ENCODE assay signal across 8 cellular contexts in the genomic region with DNA sequence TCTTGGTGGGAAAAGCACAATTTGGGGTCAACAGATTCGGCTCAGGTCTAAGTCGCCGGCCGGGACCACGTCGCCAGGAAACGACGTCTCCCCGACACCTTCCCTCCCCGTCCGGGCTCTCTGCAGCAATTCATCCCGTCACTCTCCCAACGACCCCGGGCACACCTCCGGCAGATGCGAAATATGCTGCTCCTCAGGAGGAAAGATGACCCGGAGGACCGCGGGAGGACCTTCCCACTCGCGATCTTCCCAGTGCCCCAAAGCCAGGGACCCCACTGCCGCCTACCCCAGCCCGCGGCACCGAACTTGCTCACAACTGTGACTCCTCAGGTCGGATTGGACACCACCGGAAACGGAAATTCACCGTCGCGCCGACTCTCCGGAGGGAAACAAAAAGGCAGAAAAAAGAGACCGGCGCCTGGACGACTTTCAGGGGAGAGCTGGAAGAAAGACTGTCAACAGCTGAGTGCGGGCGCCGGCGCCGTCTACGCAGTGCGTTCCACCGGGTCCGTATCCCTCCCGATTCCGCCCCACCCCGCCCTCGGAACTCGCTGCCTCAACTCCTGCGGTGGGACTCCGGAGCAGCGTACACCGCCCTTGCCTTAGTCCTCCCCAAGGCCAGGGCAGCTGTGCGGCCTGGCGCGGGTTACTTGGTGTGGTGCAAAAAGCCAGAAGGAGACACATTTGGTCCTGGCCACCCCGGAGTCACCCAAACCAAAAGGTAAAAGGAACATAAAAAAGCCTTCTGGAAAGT. TPM values are rescaled to one million over a fixed set of nuclear protein-coding genes. Genes with fewer than 3 reads are reported as not detected.
A peak's percentile ranks its signal among the peaks of the same experiment; 100 is the strongest.
DNase-seq lines count a peak whose midpoint lies in the region; ATAC-seq and TF ChIP-seq lines count a peak whose summit lies in the region.

No MANE protein-coding gene starts in this region.

- H3K9me3 ChIP-seq in muscle layer of colon (ENCODE audit: low read length), result no peaks in the 10 kb centered on the region

- H3K9ac ChIP-seq in muscle layer of colon (ENCODE audit: low read length), result peak overlapping the region; percentile 82

- no peak for TF ChIP-seq RAD21 in Ishikawa (IDR thresholded peaks at IDR 0.05; ENCODE audit: low read depth)

- peak; percentile 66; the same call in 1 of the 2 replicates for TF ChIP-seq EP300 in Ishikawa (IDR thresholded peaks at IDR 0.05; ENCODE audit: borderline replicate concordance)

- peak; percentile 82 for ATAC-seq in GM21529 (IDR thresholded peaks at IDR 0.05; ENCODE audit: unreplicated experiment)
- ATAC-seq in esophagus mucosa, result peak; percentile 87

- H3K4me1 ChIP-seq in muscle layer of colon (ENCODE audit: insufficient read depth, low read length), result peaks cover 7% of the 10 kb centered on the region

- peak; percentile 66 for DNase-seq in DMS153 (lab: John Stamatoyannopoulos, UW)
- peak; percentile 98 to 100 for DNase-seq in activated T-cell treated with anti-CD3 and anti-CD28 coated beads, Interleukin-2, amount 50 U/mL, for 48 hours
- peak; percentile 83 to 84 for DNase-seq in stimulated activated CD8-positive, alpha-beta memory T cell treated with anti-CD3 and anti-CD28 coated beads, Interleukin-7, amount 100 ng/mL, for 1 hour (ENCODE audit: low read depth in 2 of 2)

- H3K4me3 ChIP-seq in muscle layer of colon (ENCODE audit: low read depth in 1 of 2, low read length in 2 of 2), result peak overlapping the region; percentile 34 to 85

- H3K27me3 ChIP-seq in muscle layer of colon (ENCODE audit: control insufficient read depth in 1 of 2, insufficient read depth in 2 of 2, low read length in 2 of 2), result no peaks in the 10 kb centered on the region

- H3K27ac ChIP-seq in muscle layer of colon (ENCODE audit: low read depth, low read length), result peak overlapping the region; percentile 64

- H3K36me3 ChIP-seq in muscle layer of colon (ENCODE audit: insufficient read depth, low read length), result peaks cover 18% of the 10 kb centered on the region

TF ChIP-seq in Ishikawa, 13 proteins besides CTCF, POLR2A, EP300 and RAD21 (continues in another document):
- TF ChIP-seq EGR1 (IDR thresholded peaks at IDR 0.05), result no peak; the same call in 1 of the 2 replicates
- peak; percentile 37 for TF ChIP-seq NFIC (IDR thresholded peaks at IDR 0.05)
- peak; percentile 59; the same call in 1 of the 2 replicates for TF ChIP-seq ZBTB7A (IDR thresholded peaks at IDR 0.05; ENCODE audit: low read depth)
- TF ChIP-seq, protein P1, sequence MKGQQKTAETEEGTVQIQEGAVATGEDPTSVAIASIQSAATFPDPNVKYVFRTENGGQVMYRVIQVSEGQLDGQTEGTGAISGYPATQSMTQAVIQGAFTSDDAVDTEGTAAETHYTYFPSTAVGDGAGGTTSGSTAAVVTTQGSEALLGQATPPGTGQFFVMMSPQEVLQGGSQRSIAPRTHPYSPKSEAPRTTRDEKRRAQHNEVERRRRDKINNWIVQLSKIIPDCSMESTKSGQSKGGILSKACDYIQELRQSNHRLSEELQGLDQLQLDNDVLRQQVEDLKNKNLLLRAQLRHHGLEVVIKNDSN (IDR thresholded peaks at IDR 0.05), result peak; percentile 57; the same call in 1 of the 2 replicates
- TF ChIP-seq YY1 (IDR thresholded peaks at IDR 0.05; ENCODE audit: low read depth), result peak; percentile 69
- peak; percentile 27 for TF ChIP-seq TEAD4 (IDR thresholded peaks at IDR 0.05)
- no peak for TF ChIP-seq FOXM1 (IDR thresholded peaks at IDR 0.05; ENCODE audit: borderline replicate concordance, low read depth)
- 0 out of 2 replicates have a peak, but pooled peaks have one; percentile 24 for TF ChIP-seq REST (IDR thresholded peaks at IDR 0.05; ENCODE audit: low read depth)
- peak; percentile 100 for TF ChIP-seq TAF1 (IDR thresholded peaks at IDR 0.05; ENCODE audit: low read depth)
- peak; percentile 78 for TF ChIP-seq TCF12 (IDR thresholded peaks at IDR 0.05; ENCODE audit: low read depth)
- TF ChIP-seq CREB1 (IDR thresholded peaks at IDR 0.05; ENCODE audit: low read depth), result peak; percentile 74
- no peak for TF ChIP-seq CEBPB (IDR thresholded peaks at IDR 0.05)

TF ChIP-seq in PFSK-1, 5 proteins besides CTCF, POLR2A, EP300 and RAD21:
- TF ChIP-seq SIN3A (IDR thresholded peaks at IDR 0.05; ENCODE audit: borderline replicate concordance, insufficient read depth, low read length) (peak; percentile 28; the same call in 1 of the 2 replicates), TAF1 (IDR thresholded peaks at IDR 0.05; ENCODE audit: borderline replicate concordance, insufficient read depth, low read length) (peak; percentile 95), FOXP2 (optimal IDR thresholded peaks at IDR 0.05; ENCODE audit: borderline replicate concordance, extremely low read depth, extremely low read length, insufficient read depth) (no peak), REST (IDR thresholded peaks at IDR 0.05; ENCODE audit: insufficient read depth in 1 of 2, low read depth in 2 of 2, low read length in 2 of 2) (0 out of 4 replicates have a peak, but pooled peaks of 1 of the 2 experiments have one; percentile 50), POLR2AphosphoS5 (IDR thresholded peaks at IDR 0.05; ENCODE audit: low read depth, low read length) (peak; percentile 95)

RNA-seq across cellular contexts. Expression of gene SEC24C, which starts 13.8 kb away (rescaled TPM):
- 38.7 TPM for polyA plus RNA-seq in PFSK-1 (2012; ENCODE audit: insufficient read length, low read depth)
- total RNA-seq in esophagus mucosa, result 53.1 TPM

RNA-seq across cellular contexts. Expression of gene AGAP5, which starts 32.4 kb away (rescaled TPM):
- 5.4 TPM for polyA plus RNA-seq in PFSK-1 (2012; ENCODE audit: insufficient read length, low read depth)
- 2.7 TPM for total RNA-seq in esophagus mucosa

RNA-seq across cellular contexts. Expression of gene CHCHD1, which starts 51.5 kb away (rescaled TPM):
- 46.9 TPM for polyA plus RNA-seq in PFSK-1 (2012; ENCODE audit: insufficient read length, low read depth)
- total RNA-seq in esophagus mucosa, result 23.5 TPM

RNA-seq across cellular contexts. Expression of gene ZSWIM8, which starts 55.1 kb away (rescaled TPM):
- 61.8 TPM for polyA plus RNA-seq in PFSK-1 (2012; ENCODE audit: insufficient read length, low read depth)
- total RNA-seq in esophagus mucosa, result 71.7 TPM

Comparison
In these comparisons a context has a peak if more than half of its experiments do, and no peak if none do; other contexts are left out.
1. Peak in every context shown above with its lines: DNase-seq, ATAC-seq, H3K4me3 ChIP-seq and H3K27ac ChIP-seq.